In genomic region chr3:56681963-56682457, GRCh38 we compare ENCODE assay signal across 2 cellular contexts.
TF ChIP-seq lines count a peak whose summit lies in the region.

No MANE protein-coding gene starts in this region.

TF ChIP-seq in SK-N-SH, 30 proteins besides CTCF, POLR2A, EP300 and RAD21 (continued from another document):
- TF ChIP-seq YY1 (IDR thresholded peaks at IDR 0.05; ENCODE audit: low read depth) (no peak), TAF1 (IDR thresholded peaks at IDR 0.05; ENCODE audit: borderline replicate concordance, low read depth, low read length) (no peak), POLR2AphosphoS5 (IDR thresholded peaks at IDR 0.05; ENCODE audit: low read depth, low read length) (no peak), FOXJ3 (CRISPR knock-in tag; IDR thresholded peaks at IDR 0.05) (peak; percentile 33; the same call in 1 of the 2 replicates), RXRA (IDR thresholded peaks at IDR 0.05; ENCODE audit: borderline replicate concordance, low read depth) (no peak), MXI1 (IDR thresholded peaks at IDR 0.05; ENCODE audit: low read depth, low read length) (no peak; the same call in 1 of the 2 replicates), TCF12 (IDR thresholded peaks at IDR 0.05) (no peak), GATA2 (CRISPR knock-in tag; IDR thresholded peaks at IDR 0.05) (no peak), EZH2phosphoT487 (IDR thresholded peaks at IDR 0.05; ENCODE audit: borderline replicate concordance, low read depth) (no peak)
TF ChIP-seq in SK-N-SH: peak in this region for 2.

TF ChIP-seq in WTC11, 78 proteins besides CTCF, POLR2A, EP300 and RAD21 (continued from another document):
- TF ChIP-seq MAX (CRISPR knock-in tag; IDR thresholded peaks at IDR 0.05): no peak
- no peak for TF ChIP-seq EMX1 (CRISPR knock-in tag; IDR thresholded peaks at IDR 0.05)
- no peak for TF ChIP-seq RELA (CRISPR knock-in tag; IDR thresholded peaks at IDR 0.05; ENCODE audit: borderline replicate concordance)
- no peak for TF ChIP-seq GTF2I (CRISPR knock-in tag; conservative IDR thresholded peaks at IDR 0.05)
- no peak for TF ChIP-seq NFATC4 (CRISPR knock-in tag; IDR thresholded peaks at IDR 0.05)
- no peak for TF ChIP-seq IRF1 (CRISPR knock-in tag; IDR thresholded peaks at IDR 0.05)
- no peak for TF ChIP-seq HMGA2 (CRISPR knock-in tag; IDR thresholded peaks at IDR 0.05)
- no peak for TF ChIP-seq TEAD4 (CRISPR knock-in tag; IDR thresholded peaks at IDR 0.05)
- no peak for TF ChIP-seq RORB (CRISPR knock-in tag; IDR thresholded peaks at IDR 0.05)
- TF ChIP-seq CREB1 (CRISPR knock-in tag; IDR thresholded peaks at IDR 0.05): no peak
- no peak for TF ChIP-seq FOXK1 (CRISPR knock-in tag; IDR thresholded peaks at IDR 0.05)
